In genomic region chr3:141076821-141077571, GRCh38 we compare ENCODE assay signal across 9 cellular contexts. TPM values are rescaled to one million over a fixed set of nuclear protein-coding genes. Genes with fewer than 3 reads are reported as not detected.
DNase-seq lines count a peak whose midpoint lies in the region; ATAC-seq and TF ChIP-seq lines count a peak whose summit lies in the region.
"Had no signal": no experiment of that assay in that cellular context is flagged by ENCODE, and none has a peak within 500 bp of the region (broad histone marks: within the 10 kb centered on the region; RNA-seq: fewer than 3 reads in every experiment).

No MANE protein-coding gene starts in this region.

- H3K9me3 Mint-ChIP-seq in activated T-cell treated with anti-CD3 and anti-CD28 coated beads, Interleukin-2, amount 50 U/mL, for 4 hours, result no peaks in the 10 kb centered on the region
- no peaks in the 10 kb centered on the region for H3K9me3 Mint-ChIP-seq in activated T-cell treated with anti-CD3 and anti-CD28 coated beads, Interleukin-2, amount 50 U/mL, for 24 hours

- ATAC-seq in activated T-cell treated with anti-CD3 and anti-CD28 coated beads, Interleukin-2, amount 50 U/mL, for 4 hours, result peak; percentile 38 to 47
- ATAC-seq in gastroesophageal sphincter, result peak; percentile 56
- ATAC-seq in omental fat pad (ENCODE audit: low FRiP score), result peak; percentile 69
- ATAC-seq in GM18873 (IDR thresholded peaks at IDR 0.05; ENCODE audit: low FRiP score, unreplicated experiment), result no peak
- no peak for ATAC-seq in GM18867 (IDR thresholded peaks at IDR 0.05; ENCODE audit: unreplicated experiment)
- ATAC-seq in HG03439 (IDR thresholded peaks at IDR 0.05; ENCODE audit: unreplicated experiment), result no peak

- H3K27me3 Mint-ChIP-seq in activated T-cell treated with anti-CD3 and anti-CD28 coated beads, Interleukin-2, amount 50 U/mL, for 4 hours (ENCODE audit: low read depth), result peaks cover 4% of the 10 kb centered on the region
- no peaks in the 10 kb centered on the region for H3K27me3 Mint-ChIP-seq in activated T-cell treated with anti-CD3 and anti-CD28 coated beads, Interleukin-2, amount 50 U/mL, for 24 hours

- no peak for TF ChIP-seq CTCF in gastroesophageal sphincter (IDR thresholded peaks at IDR 0.05)
- TF ChIP-seq CTCF in omental fat pad (IDR thresholded peaks at IDR 0.05), result no peak

- WGBS in gastroesophageal sphincter (ENCODE audit: low coverage in 1 of 2), 2 donors, result 12 to 25% methylated on average over 10 to 16 of the region's 23 CpGs

- H3K27ac Mint-ChIP-seq in activated T-cell treated with anti-CD3 and anti-CD28 coated beads, Interleukin-2, amount 50 U/mL, for 24 hours, result no peak overlapping the region

- no peaks in the 10 kb centered on the region for H3K36me3 Mint-ChIP-seq in activated T-cell treated with anti-CD3 and anti-CD28 coated beads, Interleukin-2, amount 50 U/mL, for 4 hours (ENCODE audit: insufficient read depth)
- H3K36me3 Mint-ChIP-seq in activated T-cell treated with anti-CD3 and anti-CD28 coated beads, Interleukin-2, amount 50 U/mL, for 24 hours (ENCODE audit: low read depth), result no peaks in the 10 kb centered on the region

- H3K27ac ChIP-seq in gastroesophageal sphincter, result peak overlapping the region; percentile 2 to 83 (median 80)

- H3K4me3 ChIP-seq in gastroesophageal sphincter, result peak overlapping the region; percentile 5 to 41

- H3K36me3 ChIP-seq in gastroesophageal sphincter, result no peaks in the 10 kb centered on the region

- no peak for DNase-seq in activated T-cell treated with anti-CD3 and anti-CD28 coated beads, Interleukin-2, amount 50 U/mL, for 4 hours
- DNase-seq in activated T-cell treated with anti-CD3 and anti-CD28 coated beads, Interleukin-2, amount 50 U/mL, for 24 hours, result no peak
- DNase-seq in SK-N-DZ (ENCODE audit: low spot score) (peak; percentile 67), omental fat pad (ENCODE audit: low spot score) (peak; percentile 32)

- H3K4me1 Mint-ChIP-seq in activated T-cell treated with anti-CD3 and anti-CD28 coated beads, Interleukin-2, amount 50 U/mL, for 4 hours (ENCODE audit: low read depth), result peaks cover 8% of the 10 kb centered on the region
- H3K4me1 Mint-ChIP-seq in activated T-cell treated with anti-CD3 and anti-CD28 coated beads, Interleukin-2, amount 50 U/mL, for 24 hours (ENCODE audit: low read depth), result peaks cover 9% of the 10 kb centered on the region

- TF ChIP-seq EP300 in gastroesophageal sphincter (IDR thresholded peaks at IDR 0.05), result no peak

- H3K9me3 ChIP-seq in gastroesophageal sphincter, result no peaks in the 10 kb centered on the region

- no peak for TF ChIP-seq POLR2A in gastroesophageal sphincter (IDR thresholded peaks at IDR 0.05)

- peak overlapping the region; percentile 43 for H3K4me3 Mint-ChIP-seq in activated T-cell treated with anti-CD3 and anti-CD28 coated beads, Interleukin-2, amount 50 U/mL, for 4 hours
- H3K4me3 Mint-ChIP-seq in activated T-cell treated with anti-CD3 and anti-CD28 coated beads, Interleukin-2, amount 50 U/mL, for 24 hours, result no peak overlapping the region

- no peaks in the 10 kb centered on the region for H3K27me3 ChIP-seq in gastroesophageal sphincter

- H3K4me1 ChIP-seq in gastroesophageal sphincter, result peaks cover 0 to 31% (median 14%) of the 10 kb centered on the region in 3 donors

RNA-seq across cellular contexts. Expression of gene SPSB4, which starts 25.8 kb away (rescaled TPM):
- not detected for total RNA-seq in activated T-cell treated with anti-CD3 and anti-CD28 coated beads, Interleukin-2, amount 50 U/mL, for 4 hours
- 45.1 and 52.1 TPM in 2 replicates for polyA plus RNA-seq in SK-N-DZ (2014; cell fraction: cytosol; rRNA removed)
- polyA plus RNA-seq in SK-N-DZ (2014; cell fraction: nucleus; rRNA removed), result 26.7 and 31.5 TPM in 2 replicates
- total RNA-seq in gastroesophageal sphincter (1 to 10 TPM in 3 of 4 donors, under 1 TPM in 1; 0.22 to 3.4 (median 1.2) TPM), omental fat pad (1 to 10 TPM in 1 of 4 donors, under 1 TPM in 3; 0.12 to 5.7 (median 0.58) TPM)
- total RNA-seq: T-helper 2 cell treated with Interferon-gamma antibody and Interleukin-4, amounts not matched to agents 100 ng/mL and 5 ng/mL, for 36 hours had no signal

Comparison
In these comparisons a context has a peak if more than half of its experiments do, and no peak if none do; other contexts are left out.
1. ATAC-seq: peak in activated T-cell treated with anti-CD3 and anti-CD28 coated beads, Interleukin-2, amount 50 U/mL, for 4 hours (2 of 2), gastroesophageal sphincter (single experiment) and omental fat pad (single experiment); none in GM18873 (single experiment), GM18867 (single experiment) and HG03439 (single experiment).
2. DNase-seq: peak in SK-N-DZ (single experiment) and omental fat pad (single experiment); none in activated T-cell treated with anti-CD3 and anti-CD28 coated beads, Interleukin-2, amount 50 U/mL, for 4 hours (single experiment) and activated T-cell treated with anti-CD3 and anti-CD28 coated beads, Interleukin-2, amount 50 U/mL, for 24 hours (single experiment).